17 cellular contexts compared by ENCODE assay signal in the genomic region with DNA sequence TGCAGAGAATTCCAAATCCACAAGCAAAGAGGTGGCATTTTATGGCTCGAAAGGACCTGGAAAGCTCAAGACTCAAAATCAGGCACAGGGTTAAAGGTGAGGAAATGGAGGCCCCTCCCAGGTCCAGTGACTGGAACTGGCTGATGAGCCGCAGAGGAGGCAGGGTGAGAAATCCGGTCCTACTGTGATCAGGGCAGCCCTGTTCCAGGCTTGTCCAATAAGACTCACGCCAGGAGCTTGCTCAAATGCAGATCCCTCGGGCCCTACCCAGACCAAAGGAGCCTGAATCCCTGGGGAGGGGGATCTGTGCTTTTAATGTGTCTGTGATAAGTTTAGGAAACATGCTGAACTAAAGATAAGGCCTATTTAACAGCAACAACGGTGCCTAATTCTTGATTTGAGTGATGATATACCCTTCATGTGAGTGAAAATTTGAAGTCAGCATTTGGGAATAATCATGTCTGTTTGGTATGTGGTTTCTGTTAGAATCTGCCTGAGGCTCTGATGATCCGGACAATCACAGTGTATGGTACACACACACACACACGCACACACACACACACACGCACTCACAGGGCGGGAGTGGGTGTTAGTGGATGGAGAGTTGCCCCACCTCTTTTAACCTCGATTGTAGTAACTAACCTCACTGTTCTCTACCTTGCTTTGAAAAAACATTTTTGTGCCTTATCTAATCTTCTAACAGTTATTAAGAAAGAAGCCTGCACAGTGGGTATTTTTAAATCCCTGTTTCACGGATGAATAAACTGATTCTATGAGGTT. TPM values are rescaled to one million over a fixed set of nuclear protein-coding genes. Genes with fewer than 3 reads are reported as not detected.
DNase-seq lines count a peak whose midpoint lies in the region; ATAC-seq and TF ChIP-seq lines count a peak whose summit lies in the region.
"Had no signal": no experiment of that assay in that cellular context is flagged by ENCODE, and none has a peak within 500 bp of the region (broad histone marks: within the 10 kb centered on the region; RNA-seq: fewer than 3 reads in every experiment).

No MANE protein-coding gene starts in this region.

- no peaks in the 10 kb centered on the region for H3K9me3 Mint-ChIP-seq in CD4-positive, CD25-positive, alpha-beta regulatory T cell
- H3K9me3 Mint-ChIP-seq: activated naive CD8-positive, alpha-beta T cell treated with anti-CD3 and anti-CD28 coated beads, Interleukin-2, amount 10 ng/mL, durations not matched to agents 7 days and 5 days had no signal

- H3K9me3 ChIP-seq in CD4-positive, CD25-positive, alpha-beta regulatory T cell (ENCODE audit: control insufficient read depth in 2 of 2, low read length in 2 of 2) = no peaks in the 10 kb centered on the region
- H3K9me3 ChIP-seq: Caco-2 had no signal

- H3K27ac ChIP-seq in CD4-positive, CD25-positive, alpha-beta regulatory T cell (ENCODE audit: insufficient read depth, low read length, poor library complexity, severe bottlenecking) = no peak overlapping the region
- H3K27ac ChIP-seq in RWPE1 = peak overlapping the region; percentile 99

- TF ChIP-seq CTCF in RWPE1 (conservative IDR thresholded peaks at IDR 0.05; ENCODE audit: low read depth) = no peak
- TF ChIP-seq CTCF in retinal pigment epithelial cell (conservative IDR thresholded peaks at IDR 0.05; ENCODE audit: low read depth, low read length) = no peak

- DNase-seq in CD4-positive, CD25-positive, alpha-beta regulatory T cell = no peak
- DNase-seq in RWPE1 (ENCODE audit: low spot score) = no peak
- peak; percentile 76 for DNase-seq in fibroblast of peridontal ligament (ENCODE audit: extremely low read depth)
- DNase-seq in retinal pigment epithelial cell (ENCODE audit: low read depth) = peak; percentile 56
- DNase-seq in HuH-7.5 (ENCODE audit: low spot score) = no peak
- no peak for DNase-seq in activated gamma-delta T cell (lab: John Stamatoyannopoulos, UW)
- DNase-seq: activated CD8-positive, alpha-beta T cell treated with anti-CD3 and anti-CD28 coated beads, Interleukin-2, amount 10 ng/mL, durations not matched to agents 7 days and 5 days; activated naive CD8-positive, alpha-beta T cell treated with anti-CD3 and anti-CD28 coated beads, Interleukin-2, amount 10 ng/mL, durations not matched to agents 7 days and 5 days; dorsolateral prefrontal cortex; NCI-H526 treated with DMSO at 0.1 percent for 48 hours; stimulated activated naive CD4-positive, alpha-beta T cell; T-helper 1 cell had no signal

- CTCF ChIA-PET in RWPE1 (lab: Yijun Ruan, JAX) = interaction anchor here (0.6 to 1.0 kb wide), 3 partner anchors 8 to 55 kb away, joined by 3 to 6 read pairs (median 5); no protein-coding TSS in a partner anchor

- no peaks in the 10 kb centered on the region for H3K27me3 ChIP-seq in CD4-positive, CD25-positive, alpha-beta regulatory T cell (ENCODE audit: control insufficient read depth, insufficient read depth, low read length)
- H3K27me3 ChIP-seq: dorsolateral prefrontal cortex had no signal

- ATAC-seq in CD4-positive, CD25-positive, alpha-beta regulatory T cell (ENCODE audit: low read depth in 2 of 2) = no peak
- ATAC-seq in HG02852 (IDR thresholded peaks at IDR 0.05; ENCODE audit: unreplicated experiment) (no peak), HG02642 (IDR thresholded peaks at IDR 0.05; ENCODE audit: poor library complexity, unreplicated experiment) (no peak)
- ATAC-seq: activated CD8-positive, alpha-beta T cell treated with anti-CD3 and anti-CD28 coated beads, Interleukin-2, amount 10 ng/mL, durations not matched to agents 7 days and 5 days; GM12878; natural killer cell treated with Interleukin-12 subunit alpha and Interleukin-12 subunit beta and Interleukin-15 and Interleukin-18, amount 100 ng/mL, for 72 hours had no signal

- no peaks in the 10 kb centered on the region for H3K36me3 ChIP-seq in CD4-positive, CD25-positive, alpha-beta regulatory T cell (ENCODE audit: control insufficient read depth, insufficient read depth, low read length)

- H3K27ac Mint-ChIP-seq in CD4-positive, CD25-positive, alpha-beta regulatory T cell = peak overlapping the region in 2 of 3 donors; percentile 32 to 54
- H3K27ac Mint-ChIP-seq: activated CD8-positive, alpha-beta T cell treated with anti-CD3 and anti-CD28 coated beads, Interleukin-2, amount 10 ng/mL, durations not matched to agents 7 days and 5 days; activated naive CD8-positive, alpha-beta T cell treated with anti-CD3 and anti-CD28 coated beads, Interleukin-2, amount 10 ng/mL, durations not matched to agents 7 days and 5 days had no signal

- H3K4me3 Mint-ChIP-seq in CD4-positive, CD25-positive, alpha-beta regulatory T cell = no peak overlapping the region
- H3K4me3 Mint-ChIP-seq: activated CD8-positive, alpha-beta T cell treated with anti-CD3 and anti-CD28 coated beads, Interleukin-2, amount 10 ng/mL, durations not matched to agents 7 days and 5 days; activated naive CD8-positive, alpha-beta T cell treated with anti-CD3 and anti-CD28 coated beads, Interleukin-2, amount 10 ng/mL, durations not matched to agents 7 days and 5 days; natural killer cell treated with Interleukin-12 subunit alpha and Interleukin-12 subunit beta and Interleukin-15 and Interleukin-18, amount 100 ng/mL, for 72 hours had no signal

- H3K27me3 Mint-ChIP-seq in CD4-positive, CD25-positive, alpha-beta regulatory T cell = no peaks in the 10 kb centered on the region
- H3K27me3 Mint-ChIP-seq: activated naive CD8-positive, alpha-beta T cell treated with anti-CD3 and anti-CD28 coated beads, Interleukin-2, amount 10 ng/mL, durations not matched to agents 7 days and 5 days; natural killer cell treated with Interleukin-12 subunit alpha and Interleukin-12 subunit beta and Interleukin-15 and Interleukin-18, amount 100 ng/mL, for 72 hours had no signal

- H3K36me3 Mint-ChIP-seq in CD4-positive, CD25-positive, alpha-beta regulatory T cell = peaks cover under 1% of the 10 kb centered on the region
- H3K36me3 Mint-ChIP-seq: activated naive CD8-positive, alpha-beta T cell treated with anti-CD3 and anti-CD28 coated beads, Interleukin-2, amount 10 ng/mL, durations not matched to agents 7 days and 5 days; natural killer cell treated with Interleukin-12 subunit alpha and Interleukin-12 subunit beta and Interleukin-15 and Interleukin-18, amount 100 ng/mL, for 72 hours had no signal

- H3K4me1 Mint-ChIP-seq in CD4-positive, CD25-positive, alpha-beta regulatory T cell = peaks cover 6 to 30% (median 19%) of the 10 kb centered on the region in 4 donors

- POLR2A ChIA-PET in RWPE1 (lab: Yijun Ruan, JAX; ENCODE audit: low non-redundant PET) = no interaction called here

- no peak overlapping the region for H3K4me3 ChIP-seq in CD4-positive, CD25-positive, alpha-beta regulatory T cell (ENCODE audit: low read depth, low read length)
- H3K4me3 ChIP-seq in retinal pigment epithelial cell (ENCODE audit: low read length) = no peak overlapping the region
- H3K4me3 ChIP-seq: dorsolateral prefrontal cortex, GM12878 had no signal

- H3K4me1 ChIP-seq in CD4-positive, CD25-positive, alpha-beta regulatory T cell (ENCODE audit: control insufficient read depth, insufficient read depth, low read length, poor library complexity, severe bottlenecking) = peaks cover 16% of the 10 kb centered on the region

RNA-seq across cellular contexts. Expression of a gene that starts 54.1 kb away (rescaled TPM):
- total RNA-seq in CD4-positive, CD25-positive, alpha-beta regulatory T cell = 32.5 TPM
- polyA plus RNA-seq in CD4-positive, CD25-positive, alpha-beta regulatory T cell = 10 to 100 TPM in 1 of 4 donors, 1 to 10 TPM in 3; 8.1 to 10.3 (median 9.2) TPM

Comparison
In these comparisons a context has a peak if more than half of its experiments do, and no peak if none do; other contexts are left out.
1. DNase-seq: peak in fibroblast of peridontal ligament (single experiment) and retinal pigment epithelial cell (single experiment); none in CD4-positive, CD25-positive, alpha-beta regulatory T cell (0 of 3), RWPE1 (single experiment), HuH-7.5 (single experiment) and activated gamma-delta T cell (single experiment).